Comparison of ENCODE assay signal across 14 cellular contexts in the genomic region with DNA sequence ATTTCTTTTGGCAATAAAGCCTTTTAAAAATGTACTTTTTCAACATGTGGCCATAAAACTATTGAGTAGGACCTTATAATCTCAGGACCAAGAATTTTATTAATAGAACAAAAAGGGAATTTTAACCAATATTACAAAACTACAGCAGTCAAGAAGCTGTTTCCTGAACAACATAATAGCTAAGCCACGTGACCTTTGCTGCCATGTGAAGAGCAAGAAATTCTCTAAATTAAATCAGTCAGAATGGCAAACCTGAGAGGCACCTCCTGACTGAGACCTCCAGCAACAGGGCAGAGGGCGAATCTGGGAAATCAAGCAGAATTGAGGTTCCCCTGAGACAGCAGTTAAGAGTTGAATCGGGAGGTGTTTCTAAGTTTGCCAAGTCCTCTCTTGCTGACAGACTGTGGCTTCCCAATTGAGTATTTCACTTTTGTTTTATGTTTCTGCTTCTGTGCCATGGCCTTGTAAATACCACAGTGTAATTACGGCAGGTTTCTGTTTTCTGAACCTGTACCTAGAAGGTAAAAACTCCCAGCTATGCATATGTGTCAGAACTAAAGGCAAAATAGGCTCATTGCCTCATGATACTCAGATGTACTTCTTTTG.
DNase-seq lines count a peak whose midpoint lies in the region; ATAC-seq, FAIRE-seq and TF ChIP-seq lines count a peak whose summit lies in the region.
"Had no signal": no experiment of that assay in that cellular context is flagged by ENCODE, and none has a peak within 500 bp of the region (broad histone marks: within the 10 kb centered on the region; RNA-seq: fewer than 3 reads in every experiment).

No MANE protein-coding gene starts in this region.

- no peak overlapping the region for H3K27ac ChIP-seq in tibial nerve
- H3K27ac ChIP-seq: heart left ventricle had no signal

- WGBS in tibial nerve, 2 donors: 60 to 66% methylated on average over 4 of the region's 4 CpGs

- no peaks in the 10 kb centered on the region for H3K9me3 ChIP-seq in tibial nerve
- H3K9me3 ChIP-seq: heart left ventricle had no signal

- no peak overlapping the region for H3K27ac Mint-ChIP-seq in T-cell

- CTCF ChIA-PET in T-cell (lab: Charles Lee): no interaction called here

- H3K4me1 ChIP-seq in tibial nerve: no peaks in the 10 kb centered on the region
- H3K4me1 ChIP-seq: heart left ventricle had no signal

- no peaks in the 10 kb centered on the region for H3K27me3 ChIP-seq in tibial nerve
- H3K27me3 ChIP-seq: heart left ventricle had no signal

- no peak overlapping the region for H3K4me3 Mint-ChIP-seq in T-cell

- no peak for TF ChIP-seq EP300 in tibial nerve (IDR thresholded peaks at IDR 0.05)

- peak; percentile 83 for FAIRE-seq in GM12892 (lab: Jason Lieb, UNC)

- no peaks in the 10 kb centered on the region for H3K36me3 ChIP-seq in tibial nerve
- H3K36me3 ChIP-seq: heart left ventricle had no signal

- DNase-seq in GM12892 (ENCODE audit: insufficient read length): no peak
- no peak for DNase-seq in DMS153 treated with DMSO at 0.1 percent for 48 hours (lab: John Stamatoyannopoulos, UW; ENCODE audit: unreplicated experiment)
- DNase-seq in activated CD8-positive, alpha-beta memory T cell treated with anti-CD3 and anti-CD28 coated beads, Interleukin-2, amount 50 U/mL, for 48 hours: no peak
- no peak for DNase-seq in tibial nerve (ENCODE audit: low spot score in 2 of 2)
- DNase-seq in T-cell: no peak
- DNase-seq: AML-193; effector memory CD4-positive, alpha-beta T cell; heart left ventricle; midbrain; NCI-H2029 treated with DMSO at 0.1 percent for 48 hours; retina had no signal

- H3K9me3 Mint-ChIP-seq in T-cell: no peaks in the 10 kb centered on the region

- ATAC-seq in GM19328 (IDR thresholded peaks at IDR 0.05; ENCODE audit: unreplicated experiment) (peak; percentile 95), HG02759 (IDR thresholded peaks at IDR 0.05; ENCODE audit: unreplicated experiment) (peak; percentile 95), HG03457 (IDR thresholded peaks at IDR 0.05; ENCODE audit: unreplicated experiment) (peak; percentile 97), T-cell (replicated peaks in 1 of 4) (no peak)
- ATAC-seq: heart left ventricle had no signal

- no peak for TF ChIP-seq CTCF in tibial nerve (IDR thresholded peaks at IDR 0.05)

- H3K4me3 ChIP-seq in tibial nerve: no peak overlapping the region
- H3K4me3 ChIP-seq: heart left ventricle had no signal

- POLR2A ChIA-PET in T-cell (lab: Charles Lee): no interaction called here

- peaks cover 0 to 2% (median 0%) of the 10 kb centered on the region in 3 donors for H3K4me1 Mint-ChIP-seq in T-cell

- H3K27me3 Mint-ChIP-seq in T-cell: no peaks in the 10 kb centered on the region

- H3K36me3 Mint-ChIP-seq in T-cell: no peaks in the 10 kb centered on the region

- no peak for TF ChIP-seq POLR2A in GM12892 (IDR thresholded peaks at IDR 0.05; ENCODE audit: low read depth, low read length)
- TF ChIP-seq POLR2A in tibial nerve (IDR thresholded peaks at IDR 0.05): no peak

Comparison
In these comparisons a context has a peak if more than half of its experiments do, and no peak if none do; other contexts are left out.
1. ATAC-seq: peak in GM19328 (single experiment), HG02759 (single experiment) and HG03457 (single experiment); none in T-cell (0 of 4).